In the genomic region with DNA sequence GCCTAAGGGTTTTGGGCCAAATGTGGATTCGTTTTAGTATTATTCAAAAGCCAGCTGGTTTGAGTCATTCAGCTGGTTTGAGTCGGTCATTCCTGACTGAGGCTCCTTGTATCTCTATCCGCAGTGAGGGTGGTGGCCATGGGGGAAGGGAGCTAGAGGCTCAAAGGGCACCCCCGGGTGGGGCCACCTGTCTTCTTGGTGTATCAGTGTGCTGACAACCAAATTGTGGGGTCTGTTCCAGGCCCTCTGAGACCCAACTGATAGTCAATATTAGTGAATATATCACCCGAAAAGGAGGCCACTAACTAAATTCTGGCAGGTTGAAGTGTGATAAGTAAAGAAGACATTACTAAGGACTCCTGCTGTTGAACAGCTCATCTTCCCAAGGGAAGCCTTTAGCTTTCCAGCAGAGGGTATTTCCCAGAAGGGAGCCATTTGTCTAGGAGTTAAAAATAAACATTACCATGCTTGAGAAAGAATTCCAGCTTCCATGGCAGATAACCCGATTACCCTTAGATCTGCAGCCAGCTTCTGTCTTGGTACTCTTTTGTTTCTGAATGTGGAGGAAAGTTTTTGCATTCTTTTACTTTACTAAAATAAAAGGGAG, we compare ENCODE assay signal across 9 cellular contexts. TPM values are rescaled to one million over a fixed set of nuclear protein-coding genes. Genes with fewer than 3 reads are reported as not detected.
DNase-seq lines count a peak whose midpoint lies in the region; ATAC-seq and TF ChIP-seq lines count a peak whose summit lies in the region.
"Had no signal": no experiment of that assay in that cellular context is flagged by ENCODE, and none has a peak within 500 bp of the region (broad histone marks: within the 10 kb centered on the region; RNA-seq: fewer than 3 reads in every experiment).

No MANE protein-coding gene starts in this region.

- TF ChIP-seq EP300 in stomach (IDR thresholded peaks at IDR 0.05): no peak

- peaks cover 14% of the 10 kb centered on the region for H3K4me1 ChIP-seq in SJSA1 (replicated peaks)
- H3K4me1 ChIP-seq in heart right ventricle: peaks cover 0 to 13% (median 6%) of the 10 kb centered on the region in 9 donors
- peaks cover 0 to 49% (median 21%) of the 10 kb centered on the region in 4 donors for H3K4me1 ChIP-seq in stomach

- TF ChIP-seq POLR2A in stomach (IDR thresholded peaks at IDR 0.05): no peak

- no peak for TF ChIP-seq CTCF in heart right ventricle (IDR thresholded peaks at IDR 0.05)
- no peak for TF ChIP-seq CTCF in stomach (IDR thresholded peaks at IDR 0.05)

- intact Hi-C loops in heart right ventricle (cut with DNase I) (no loop called here), stomach (cut with DNase I; ENCODE audit: low total_unique reads) (no loop called here)

- H3K27ac ChIP-seq in SJSA1 (peak overlapping the region; percentile 27; the same call in 1 of the 2 replicates), heart right ventricle (peak overlapping the region in 3 of 10 donors; percentile 49 to 55 (median 52)), stomach (peak overlapping the region; percentile 56 to 86 (median 74))
- H3K27ac ChIP-seq: 22Rv1 had no signal

- H3K36me3 ChIP-seq in SJSA1 (no peaks in the 10 kb centered on the region), heart right ventricle (no peaks in the 10 kb centered on the region), stomach (no peaks in the 10 kb centered on the region)

- peak in 6 of 8 donors; percentile 35 to 67 (median 56) for ATAC-seq in heart right ventricle
- no peak for ATAC-seq in GM19324 (IDR thresholded peaks at IDR 0.05; ENCODE audit: low FRiP score, unreplicated experiment)
- ATAC-seq in HG03521 (IDR thresholded peaks at IDR 0.05; ENCODE audit: unreplicated experiment): no peak

- H3K9me3 ChIP-seq in SJSA1 (replicated peaks) (no peaks in the 10 kb centered on the region), heart right ventricle (peaks cover 0 to 5% (median 0%) of the 10 kb centered on the region in 11 donors), stomach (no peaks in the 10 kb centered on the region)

- 39 to 43% methylated on average over 6 of the region's 6 CpGs for WGBS in heart right ventricle, 2 donors
- 43 to 60% (median 53%) methylated on average over 6 of the region's 6 CpGs for WGBS in stomach, 5 donors

- H3K27me3 ChIP-seq in SJSA1 (replicated peaks) (no peaks in the 10 kb centered on the region), heart right ventricle (no peaks in the 10 kb centered on the region), stomach (no peaks in the 10 kb centered on the region)

- peak; percentile 47 for DNase-seq in DMS79 treated with DMSO at 0.1 percent for 48 hours (lab: John Stamatoyannopoulos, UW)
- no peak for DNase-seq in DMS79 (lab: John Stamatoyannopoulos, UW)
- peak in 1 of 2 experiments; percentile 55 for DNase-seq in SJSA1 (ENCODE audit: low read depth in 1 of 2, low spot score in 2 of 2)
- DNase-seq in heart right ventricle: peak in 1 of 2 donors; percentile 5
- no peak for DNase-seq in stomach
- no peak for DNase-seq in superior temporal gyrus (ENCODE audit: extremely low spot score)

- H3K4me3 ChIP-seq in SJSA1: no peak overlapping the region
- H3K4me3 ChIP-seq in heart right ventricle: no peak overlapping the region
- H3K4me3 ChIP-seq in stomach: no peak overlapping the region

RNA-seq across cellular contexts. Expression of a gene that starts 29.9 kb away (rescaled TPM):
- 61.6 and 64.5 TPM in 2 replicates for total RNA-seq in SJSA1 (2014; rRNA removed; shearing (Covaris generic))
- total RNA-seq in heart right ventricle (10 to 100 TPM; 18.3 to 21.7 (median 20.4) TPM), stomach (100 to 1,000 TPM in 1 of 5 donors, 10 to 100 TPM in 3, 1 to 10 TPM in 1; 9.3 to 102 (median 56.2) TPM)
- polyA plus RNA-seq in heart right ventricle (10 to 100 TPM in 1 of 2 donors, 1 to 10 TPM in 1; 7.2 to 15.8 TPM), stomach (10 to 100 TPM; 18.8 to 34.7 (median 23.3) TPM)

RNA-seq across cellular contexts. Expression of a gene that starts 43.9 kb away (rescaled TPM):
- total RNA-seq in SJSA1 (2014; rRNA removed; shearing (Covaris generic)): 0.39 and 1.6 TPM in 2 replicates
- total RNA-seq in heart right ventricle (1 to 10 TPM in 1 of 10 donors, under 1 TPM in 7, not detected in 2; 0.09 to 1.1 (median 0.20) TPM), stomach (10 to 100 TPM in 1 of 5 donors, 1 to 10 TPM in 4; 1.2 to 13.8 (median 8.3) TPM)
- polyA plus RNA-seq in heart right ventricle (1 to 10 TPM in 1 of 2 donors, under 1 TPM in 1; 0.22 to 1.9 TPM), stomach (1 to 10 TPM; 1.8 to 3.8 (median 2.6) TPM)

Comparison
In these comparisons a context has a peak if more than half of its experiments do, and no peak if none do; other contexts are left out.
1. ATAC-seq: peak in heart right ventricle (6 of 8); none in GM19324 (single experiment) and HG03521 (single experiment).